8 cellular contexts compared by ENCODE assay signal in genomic region chr2:74472086-74472944, GRCh38. TPM values are rescaled to one million over a fixed set of nuclear protein-coding genes. Genes with fewer than 3 reads are reported as not detected.
DNase-seq lines count a peak whose midpoint lies in the region; ATAC-seq lines count a peak whose summit lies in the region.

MRPL53 (minus strand) TSS chr2:74472680; CDS start chr2:74472660, 20 bp downstream.

- peak; percentile 78 for ATAC-seq in GM21717 (IDR thresholded peaks at IDR 0.05; ENCODE audit: unreplicated experiment)
- ATAC-seq in naive thymus-derived CD4-positive, alpha-beta T cell: peak; percentile 96
- peak; percentile 98 for ATAC-seq in stimulated activated memory B cell treated with anti-CD40 and anti-IgM and Interleukin-4, amounts not matched to agents 10 μg/mL and 1 μg/mL and 100 μg/mL, for 72 hours

- H3K4me1 Mint-ChIP-seq in activated T-helper 1 cell treated with anti-CD3 and anti-CD28 coated beads, Interleukin-12 subunit alpha, Interleukin-12 subunit beta, Interleukin-2, Interleukin-4 antibody, amounts not matched to agents 30 ng/mL and 10 ng/mL and 1 ng/mL, durations not matched to agents 14 hours and 24 hours and 36 hours (ENCODE audit: low read depth): peaks cover 21% of the 10 kb centered on the region
- H3K4me1 Mint-ChIP-seq in naive thymus-derived CD4-positive, alpha-beta T cell: peaks cover 9 to 32% (median 29%) of the 10 kb centered on the region in 7 donors
- H3K4me1 Mint-ChIP-seq in stimulated activated memory B cell treated with anti-CD40 and anti-IgM and Interleukin-4, amounts not matched to agents 10 μg/mL and 1 μg/mL and 100 μg/mL, for 72 hours: peaks cover 24% of the 10 kb centered on the region

- peaks cover 2% of the 10 kb centered on the region for H3K27me3 Mint-ChIP-seq in activated T-helper 1 cell treated with anti-CD3 and anti-CD28 coated beads, Interleukin-12 subunit alpha, Interleukin-12 subunit beta, Interleukin-2, Interleukin-4 antibody, amounts not matched to agents 30 ng/mL and 10 ng/mL and 1 ng/mL, durations not matched to agents 14 hours and 24 hours and 36 hours (ENCODE audit: insufficient read depth)
- no peaks in the 10 kb centered on the region for H3K27me3 Mint-ChIP-seq in naive thymus-derived CD4-positive, alpha-beta T cell
- H3K27me3 Mint-ChIP-seq in stimulated activated memory B cell treated with anti-CD40 and anti-IgM and Interleukin-4, amounts not matched to agents 10 μg/mL and 1 μg/mL and 100 μg/mL, for 72 hours: no peaks in the 10 kb centered on the region

- intact Hi-C loops in activated T-helper 1 cell treated with anti-CD3 and anti-CD28 coated beads, Interleukin-12 subunit alpha, Interleukin-12 subunit beta, Interleukin-2, Interleukin-4 antibody, amounts not matched to agents 30 ng/mL and 10 ng/mL and 1 ng/mL, durations not matched to agents 14 hours and 24 hours and 36 hours (cut with micrococcal nuclease): loop anchor here (1.0 kb wide), 5 partner anchors 8 to 57 kb away; partner anchors contain the start of genes AUP1, HTRA2, PCGF1 and TTC31
- intact Hi-C loops in naive thymus-derived CD4-positive, alpha-beta T cell (cut with micrococcal nuclease): loop anchor here (1.0 kb wide), 7 partner anchors 8 to 115 kb away; partner anchors contain the start of genes AUP1 (in 2 of the 2), HTRA2 (in 2 of the 2), TTC31 (in 2 of the 2) and WBP1 (in 2 of the 2)

- H3K4me3 Mint-ChIP-seq in activated T-helper 1 cell treated with anti-CD3 and anti-CD28 coated beads, Interleukin-12 subunit alpha, Interleukin-12 subunit beta, Interleukin-2, Interleukin-4 antibody, amounts not matched to agents 30 ng/mL and 10 ng/mL and 1 ng/mL, durations not matched to agents 14 hours and 24 hours and 36 hours: peak within 1 kb of the TSS; percentile 99
- H3K4me3 Mint-ChIP-seq in naive thymus-derived CD4-positive, alpha-beta T cell: peak within 1 kb of the TSS; percentile 88 to 99 (median 98)
- peak within 1 kb of the TSS; percentile 98 for H3K4me3 Mint-ChIP-seq in stimulated activated memory B cell treated with anti-CD40 and anti-IgM and Interleukin-4, amounts not matched to agents 10 μg/mL and 1 μg/mL and 100 μg/mL, for 72 hours

- CTCF ChIA-PET in naive thymus-derived CD4-positive, alpha-beta T cell (lab: Charles Lee): interaction anchor here (1.0 to 2.2 kb wide), 4 partner anchors 10 to 116 kb away, joined by 3 to 15 read pairs (median 4); partner anchors contain the start of genes CCDC142, INO80B and TTC31

- H3K9me3 Mint-ChIP-seq in activated T-helper 1 cell treated with anti-CD3 and anti-CD28 coated beads, Interleukin-12 subunit alpha, Interleukin-12 subunit beta, Interleukin-2, Interleukin-4 antibody, amounts not matched to agents 30 ng/mL and 10 ng/mL and 1 ng/mL, durations not matched to agents 14 hours and 24 hours and 36 hours: no peaks in the 10 kb centered on the region
- peaks cover 0 to 7% (median 0%) of the 10 kb centered on the region in 11 donors for H3K9me3 Mint-ChIP-seq in naive thymus-derived CD4-positive, alpha-beta T cell
- H3K9me3 Mint-ChIP-seq in stimulated activated memory B cell treated with anti-CD40 and anti-IgM and Interleukin-4, amounts not matched to agents 10 μg/mL and 1 μg/mL and 100 μg/mL, for 72 hours: no peaks in the 10 kb centered on the region

- peaks cover 30% of the 10 kb centered on the region for H3K36me3 Mint-ChIP-seq in activated T-helper 1 cell treated with anti-CD3 and anti-CD28 coated beads, Interleukin-12 subunit alpha, Interleukin-12 subunit beta, Interleukin-2, Interleukin-4 antibody, amounts not matched to agents 30 ng/mL and 10 ng/mL and 1 ng/mL, durations not matched to agents 14 hours and 24 hours and 36 hours (ENCODE audit: low read depth)
- peaks cover 0 to 24% (median 9%) of the 10 kb centered on the region in 5 donors for H3K36me3 Mint-ChIP-seq in naive thymus-derived CD4-positive, alpha-beta T cell
- peaks cover 27% of the 10 kb centered on the region for H3K36me3 Mint-ChIP-seq in stimulated activated memory B cell treated with anti-CD40 and anti-IgM and Interleukin-4, amounts not matched to agents 10 μg/mL and 1 μg/mL and 100 μg/mL, for 72 hours

- H3K27ac Mint-ChIP-seq in activated T-helper 1 cell treated with anti-CD3 and anti-CD28 coated beads, Interleukin-12 subunit alpha, Interleukin-12 subunit beta, Interleukin-2, Interleukin-4 antibody, amounts not matched to agents 30 ng/mL and 10 ng/mL and 1 ng/mL, durations not matched to agents 14 hours and 24 hours and 36 hours: peak within 1 kb of the TSS; percentile 94
- H3K27ac Mint-ChIP-seq in naive thymus-derived CD4-positive, alpha-beta T cell: peak within 1 kb of the TSS; percentile 94 to 99 (median 98)
- H3K27ac Mint-ChIP-seq in stimulated activated memory B cell treated with anti-CD40 and anti-IgM and Interleukin-4, amounts not matched to agents 10 μg/mL and 1 μg/mL and 100 μg/mL, for 72 hours: peak within 1 kb of the TSS; percentile 96

- POLR2A ChIA-PET in naive thymus-derived CD4-positive, alpha-beta T cell (lab: Charles Lee): interaction anchor here (0.7 to 6.6 kb wide), 12 partner anchors 8 to 115 kb away, joined by 3 to 177 read pairs (median 4); partner anchors contain the start of genes CCDC142, INO80B, PCGF1 and TTC31

- no peaks in the 10 kb centered on the region for H3K9me3 ChIP-seq in KOPT-K1 (ENCODE audit: insufficient read depth, low read length, poor library complexity, severe bottlenecking)
- H3K9me3 ChIP-seq in naive thymus-derived CD4-positive, alpha-beta T cell (ENCODE audit: control insufficient read depth in 2 of 3, low read length in 3 of 3): no peaks in the 10 kb centered on the region

- H3K4me1 ChIP-seq in naive thymus-derived CD4-positive, alpha-beta T cell (ENCODE audit: control insufficient read depth in 2 of 2, insufficient read depth in 2 of 2, low read length in 2 of 2): peaks cover 14 to 19% of the 10 kb centered on the region in 2 donors

- peaks cover 31% of the 10 kb centered on the region for H3K36me3 ChIP-seq in KOPT-K1 (ENCODE audit: insufficient read depth, low read length)
- peaks cover 0 to 14% (median 4%) of the 10 kb centered on the region in 3 experiments for H3K36me3 ChIP-seq in naive thymus-derived CD4-positive, alpha-beta T cell (ENCODE audit: control insufficient read depth in 2 of 3, insufficient read depth in 3 of 3, low read length in 3 of 3)

- H3K27me3 ChIP-seq in naive thymus-derived CD4-positive, alpha-beta T cell (ENCODE audit: control insufficient read depth in 2 of 2, insufficient read depth in 2 of 2, low read length in 2 of 2): no peaks in the 10 kb centered on the region

- H3K27ac ChIP-seq in KOPT-K1 (ENCODE audit: low read depth, low read length, poor library complexity, severe bottlenecking): peak within 1 kb of the TSS; percentile 75
- peak within 1 kb of the TSS; percentile 91 for H3K27ac ChIP-seq in naive thymus-derived CD4-positive, alpha-beta T cell (ENCODE audit: low read depth, low read length)

- DNase-seq in DMS79 (lab: John Stamatoyannopoulos, UW) (peak; percentile 72), RPMI8226 (peak; percentile 98), fibroblast of gingiva (ENCODE audit: low read depth) (peak; percentile 93)
- peak; percentile 95 for DNase-seq in activated T-helper 1 cell treated with anti-CD3 and anti-CD28 coated beads, Interleukin-12 subunit alpha, Interleukin-12 subunit beta, Interleukin-2, Interleukin-4 antibody, amounts not matched to agents 30 ng/mL and 10 ng/mL and 1 ng/mL, durations not matched to agents 14 hours and 24 hours and 36 hours (ENCODE audit: low spot score)
- peak; percentile 91 to 98 (median 95) for DNase-seq in naive thymus-derived CD4-positive, alpha-beta T cell

- H3K4me3 ChIP-seq in naive thymus-derived CD4-positive, alpha-beta T cell (ENCODE audit: low read length): peak within 1 kb of the TSS; percentile 89

RNA-seq across cellular contexts. Expression of gene MRPL53, which starts in this region (rescaled TPM):
- total RNA-seq in activated T-helper 1 cell treated with anti-CD3 and anti-CD28 coated beads, Interleukin-12 subunit alpha, Interleukin-12 subunit beta, Interleukin-2, Interleukin-4 antibody, amounts not matched to agents 30 ng/mL and 10 ng/mL and 1 ng/mL, durations not matched to agents 14 hours and 24 hours and 36 hours: 118 and 124 TPM in 2 replicates
- total RNA-seq in naive thymus-derived CD4-positive, alpha-beta T cell: 100 to 1,000 TPM in 2 of 5 experiments, 10 to 100 TPM in 3; 45.7 to 108 (median 94.5) TPM
- 100 to 1,000 TPM; 138 to 175 TPM for polyA plus RNA-seq in naive thymus-derived CD4-positive, alpha-beta T cell

Comparison
In these comparisons a context has a peak if more than half of its experiments do, and no peak if none do; other contexts are left out.
1. Peak in every context shown above with its lines: DNase-seq, ATAC-seq, H3K4me3 ChIP-seq and H3K27ac ChIP-seq.